ENCODE assay signal across 21 cellular contexts in the genomic region with DNA sequence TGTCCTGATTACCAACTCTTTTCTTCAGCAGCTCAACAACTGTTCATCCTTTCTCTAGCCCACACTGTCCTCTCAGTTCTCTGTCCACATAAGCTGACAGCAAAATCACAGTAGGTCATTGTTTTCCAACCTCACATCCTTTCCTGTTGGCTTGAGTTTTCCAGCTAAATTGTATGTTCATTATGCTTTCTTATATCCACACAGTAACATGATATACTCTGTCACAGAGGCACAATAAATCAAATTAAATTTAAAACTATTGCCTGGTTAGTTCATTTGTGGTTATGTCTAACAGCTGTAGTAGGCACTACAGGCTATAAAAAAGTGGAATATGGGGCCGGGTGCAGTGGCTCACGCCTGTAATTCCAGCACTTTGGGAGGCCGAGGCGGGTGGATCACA.
DNase-seq lines count a peak whose midpoint lies in the region; ATAC-seq, FAIRE-seq and TF ChIP-seq lines count a peak whose summit lies in the region.
"Had no signal": no experiment of that assay in that cellular context is flagged by ENCODE, and none has a peak within 500 bp of the region (broad histone marks: within the 10 kb centered on the region; RNA-seq: fewer than 3 reads in every experiment).

No MANE protein-coding gene starts in this region.

- no peaks in the 10 kb centered on the region for H3K36me3 ChIP-seq in bronchial epithelial cell (ENCODE audit: control insufficient read depth, insufficient read depth, low read length)
- H3K36me3 ChIP-seq: BLaER1 had no signal

- intact Hi-C loops in left cardiac atrium (cut with DNase I) = no loop called here

- ATAC-seq in HG03045 (IDR thresholded peaks at IDR 0.05; ENCODE audit: unreplicated experiment) (no peak), left cardiac atrium (no peak)
- ATAC-seq: CD8-positive, alpha-beta T cell; HCT116 had no signal

- peak; percentile 43 for FAIRE-seq in bronchial epithelial cell (lab: Jason Lieb, UNC)
- FAIRE-seq: A204.1, D721Med, H1 had no signal

- H3K27me3 ChIP-seq in bronchial epithelial cell (ENCODE audit: control insufficient read depth, insufficient read depth, low read length) = no peaks in the 10 kb centered on the region
- H3K27me3 ChIP-seq: BLaER1 had no signal

- peak; percentile 50 for DNase-seq in COLO829 (ENCODE audit: low spot score)
- DNase-seq in LHCN-M2 (ENCODE audit: low read depth) = peak; percentile 50
- DNase-seq in bronchial epithelial cell (ENCODE audit: low read depth) = no peak
- DNase-seq in myocyte (ENCODE audit: low read depth) = peak; percentile 60
- no peak for DNase-seq in KG1 (lab: John Stamatoyannopoulos, UW)
- DNase-seq in left cardiac atrium = no peak
- no peak for DNase-seq in inferior parietal cortex (ENCODE audit: extremely low spot score)
- DNase-seq: CD4-positive, CD25-positive, alpha-beta regulatory T cell; CD8-positive, alpha-beta T cell; DMS 273 treated with DMSO at 0.1 percent for 48 hours; DMS53; DMS79 treated with DMSO at 0.1 percent for 48 hours; GF-D8; GM23248; H7 had no signal

- H3K4me3 ChIP-seq in bronchial epithelial cell (ENCODE audit: low read depth, low read length) = no peak overlapping the region
- H3K4me3 ChIP-seq: BLaER1, GM23248 had no signal

- no peak for TF ChIP-seq CTCF in bronchial epithelial cell (IDR thresholded peaks at IDR 0.05; ENCODE audit: insufficient read depth, low read length, severe bottlenecking)

Comparison
In these comparisons a context has a peak if more than half of its experiments do, and no peak if none do; other contexts are left out.
1. DNase-seq: peak in COLO829 (single experiment), LHCN-M2 (single experiment) and myocyte (single experiment); none in bronchial epithelial cell (single experiment), KG1 (single experiment), left cardiac atrium (single experiment) and inferior parietal cortex (single experiment).